14 cellular contexts compared by ENCODE assay signal in genomic region chr7:88090671-88091070, GRCh38.
DNase-seq lines count a peak whose midpoint lies in the region; ATAC-seq, FAIRE-seq and TF ChIP-seq lines count a peak whose summit lies in the region.
"Had no signal": no experiment of that assay in that cellular context is flagged by ENCODE, and none has a peak within 500 bp of the region (broad histone marks: within the 10 kb centered on the region; RNA-seq: fewer than 3 reads in every experiment).

No MANE protein-coding gene starts in this region.

- H3K9me3 ChIP-seq in PC-3 (ENCODE audit: low read length) = no peaks in the 10 kb centered on the region
- H3K9me3 ChIP-seq: spleen had no signal

- no peaks in the 10 kb centered on the region for H3F3A ChIP-seq in PC-3 (ENCODE audit: low read length, unreplicated experiment)

- no peaks in the 10 kb centered on the region for H3K4me1 ChIP-seq in PC-3 (ENCODE audit: insufficient read depth, low read length)

- no peak overlapping the region for H3K27ac ChIP-seq in PC-3 (ENCODE audit: low read length)

- ATAC-seq in GM18867 (IDR thresholded peaks at IDR 0.05; ENCODE audit: unreplicated experiment) = peak; percentile 59
- ATAC-seq in HG02678 (IDR thresholded peaks at IDR 0.05; ENCODE audit: unreplicated experiment) = peak; percentile 58
- ATAC-seq in PC-3 = no peak

- no TSS peak for BruUV-seq in PC-3 (replicated peaks; lab: Mats Ljungman, UMichigan)

- DNase-seq in AML-193 (lab: John Stamatoyannopoulos, UW) = peak; percentile 19 to 40
- DNase-seq in RCC 7860 (ENCODE audit: low spot score) = no peak
- DNase-seq in NCI-H128 (lab: John Stamatoyannopoulos, UW; ENCODE audit: unreplicated experiment) = no peak
- DNase-seq in PC-3 = no peak
- no peak for DNase-seq in SKM-1 (lab: John Stamatoyannopoulos, UW; ENCODE audit: unreplicated experiment)
- no peak for DNase-seq in NCI-H2107 (lab: John Stamatoyannopoulos, UW)
- DNase-seq: activated CD4-positive, alpha-beta memory T cell treated with anti-CD3 and anti-CD28 coated beads, Interleukin-2, amount 10 ng/mL, durations not matched to agents 7 days and 5 days; activated naive CD8-positive, alpha-beta T cell treated with anti-CD3 and anti-CD28 coated beads for 36 hours; foreskin melanocyte; NCI-H1930; nephron progenitor cell; spleen had no signal

- H3K9ac ChIP-seq in PC-3 (ENCODE audit: low read length) = no peak overlapping the region

- TF ChIP-seq CTCF in PC-3 (conservative IDR thresholded peaks at IDR 0.05; ENCODE audit: low read depth, low read length) = no peak

- no peaks in the 10 kb centered on the region for H3K79me2 ChIP-seq in PC-3 (ENCODE audit: low read length)

- no peak overlapping the region for H2AFZ ChIP-seq in PC-3 (ENCODE audit: low read length)

- POLR2A ChIA-PET in PC-3 (lab: Charles Lee; ENCODE audit: unreplicated experiment) = no interaction called here

- H3K4me3 ChIP-seq in PC-3 (ENCODE audit: low read length) = no peak overlapping the region

- H3K9me2 ChIP-seq in PC-3 (replicated peaks; ENCODE audit: low read length) = no peaks in the 10 kb centered on the region

- no peaks in the 10 kb centered on the region for H3K36me3 ChIP-seq in PC-3 (ENCODE audit: low read depth, low read length)
- H3K36me3 ChIP-seq: spleen had no signal

- H3K4me2 ChIP-seq in PC-3 (ENCODE audit: low read length) = no peak overlapping the region

- peak; percentile 30 for FAIRE-seq in RCC 7860 (lab: Jason Lieb, UNC)

- H3K27me3 ChIP-seq in PC-3 (ENCODE audit: low read length) = no peaks in the 10 kb centered on the region
- H3K27me3 ChIP-seq: spleen had no signal

- CTCF ChIA-PET in PC-3 (lab: Charles Lee) = no interaction called here

- no peaks in the 10 kb centered on the region for H4K20me1 ChIP-seq in PC-3 (ENCODE audit: low read length)

- intact Hi-C loops in PC-3 (cut with micrococcal nuclease) = no loop called here

Comparison
In these comparisons a context has a peak if more than half of its experiments do, and no peak if none do; other contexts are left out.
1. DNase-seq: peak in AML-193 (2 of 2); none in RCC 7860 (single experiment), NCI-H128 (single experiment), PC-3 (single experiment), SKM-1 (single experiment) and NCI-H2107 (single experiment).